In genomic region chr10:82932426-82932825, GRCh38 we compare ENCODE assay signal across 19 cellular contexts.
"Had no signal": no experiment of that assay in that cellular context is flagged by ENCODE, and none has a peak within 500 bp of the region (broad histone marks: within the 10 kb centered on the region; RNA-seq: fewer than 3 reads in every experiment).

No MANE protein-coding gene starts in this region.

- H3K36me3 ChIP-seq: colonic mucosa, thoracic aorta had no signal

- H3K27ac ChIP-seq: colonic mucosa, foreskin keratinocyte, thoracic aorta had no signal

- H3K27me3 ChIP-seq: colonic mucosa, foreskin keratinocyte had no signal

- H3K4me3 ChIP-seq: colonic mucosa, lung, thoracic aorta had no signal

- DNase-seq: colonic mucosa; dermis blood vessel endothelial cell; effector CD4-positive, alpha-beta T cell; endodermal cell; erythroblast; foreskin keratinocyte; hippocampal formation; left colon; left ventricle myocardium superior; mesendoderm; naive thymus-derived CD4-positive, alpha-beta T cell; nephron progenitor cell; stimulated activated CD4-positive, alpha-beta T cell treated with anti-CD3 and anti-CD28 coated beads, Interleukin-2, amount 100 ng/mL, for 24 hours; stimulated activated CD4-positive, alpha-beta T cell treated with anti-CD3 and anti-CD28 coated beads, Interleukin-4, amount 100 ng/mL, for 4 hours; stimulated activated naive B cell treated with anti-CD40 and anti-IgM and Interleukin-4, amounts not matched to agents 10 μg/mL and 1 μg/mL and 100 μg/mL, for 72 hours; stimulated activated naive CD8-positive, alpha-beta T cell treated with anti-CD3 and anti-CD28 coated beads, Interleukin-15, amount 100 ng/mL, for 72 hours; trophoblast cell had no signal

- H3K9me3 ChIP-seq: colonic mucosa, thoracic aorta had no signal

- H3K4me1 ChIP-seq: colonic mucosa, foreskin keratinocyte had no signal
